Comparison of ENCODE assay signal across 10 cellular contexts in the genomic region with DNA sequence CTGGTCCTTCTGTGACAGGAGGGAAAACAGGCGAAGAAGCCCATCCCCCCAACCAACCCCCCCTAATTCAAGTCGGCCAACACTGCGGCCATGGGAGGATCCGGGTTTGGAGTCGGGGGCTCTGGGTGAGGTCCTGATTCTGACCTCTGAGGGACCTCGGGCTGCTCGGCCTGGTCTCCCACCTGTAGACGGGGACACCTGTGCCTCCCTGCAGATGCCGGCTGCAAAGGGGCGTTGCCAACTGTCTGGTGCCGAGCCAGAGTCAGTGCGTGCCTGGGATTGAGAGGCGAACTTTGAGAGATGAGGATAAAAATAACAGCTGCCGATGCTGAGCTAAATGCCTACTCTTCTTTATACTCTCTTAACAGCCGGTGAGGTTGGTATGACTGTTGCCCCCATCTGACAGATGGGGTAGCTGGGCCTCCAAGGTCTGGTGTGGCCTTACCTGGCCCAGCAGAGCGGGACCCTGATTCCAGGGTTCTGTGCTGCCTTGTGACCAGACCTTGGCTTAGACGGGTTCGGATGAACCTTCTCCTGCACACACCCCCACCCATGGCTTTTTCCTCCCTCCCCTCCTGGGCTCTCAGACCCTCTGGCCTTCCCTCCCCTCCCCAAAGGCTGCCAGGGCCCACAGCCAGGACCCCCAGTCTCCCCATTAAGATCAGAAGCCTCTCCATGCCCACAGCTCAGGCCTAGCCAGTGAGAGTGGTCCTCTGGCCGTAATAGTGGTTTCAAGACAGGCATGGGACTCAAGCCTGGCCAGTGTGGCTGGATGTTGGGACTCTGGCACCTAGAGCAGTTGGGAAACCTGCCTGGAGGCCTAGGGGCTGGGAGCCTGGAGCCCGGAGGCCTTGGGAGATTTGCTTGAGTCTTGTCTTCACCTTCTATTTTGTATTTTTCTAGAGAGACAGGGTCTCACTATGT. TPM values are rescaled to one million over a fixed set of nuclear protein-coding genes. Genes with fewer than 3 reads are reported as not detected.
DNase-seq lines count a peak whose midpoint lies in the region; ATAC-seq, FAIRE-seq and TF ChIP-seq lines count a peak whose summit lies in the region.
"Had no signal": no experiment of that assay in that cellular context is flagged by ENCODE, and none has a peak within 500 bp of the region (broad histone marks: within the 10 kb centered on the region; RNA-seq: fewer than 3 reads in every experiment).

No MANE protein-coding gene starts in this region.

- peak; percentile 18 for DNase-seq in NCI-H2196 (lab: John Stamatoyannopoulos, UW; ENCODE audit: unreplicated experiment)
- no peak for DNase-seq in NCI-H2196 treated with DMSO at 0.1 percent for 48 hours (lab: John Stamatoyannopoulos, UW; ENCODE audit: unreplicated experiment)
- no peak for DNase-seq in astrocyte (ENCODE audit: low read depth)
- DNase-seq in left lung, result peak; percentile 38 to 79
- peak; percentile 38 for DNase-seq in ureter (ENCODE audit: low spot score)
- DNase-seq in GM13977 (ENCODE audit: low spot score), result no peak
- DNase-seq in hippocampal formation (lab: John Stamatoyannopoulos, UW), result no peak

- H3K4me1 Mint-ChIP-seq in astrocyte (ENCODE audit: low read depth, unreplicated experiment), result no peaks in the 10 kb centered on the region

- no peak overlapping the region for H2AFZ ChIP-seq in astrocyte (ENCODE audit: low read depth, low read length)

- no peaks in the 10 kb centered on the region for H4K20me1 ChIP-seq in astrocyte (ENCODE audit: insufficient read depth, low read length)

- H3K36me3 Mint-ChIP-seq in astrocyte (ENCODE audit: low read depth, unreplicated experiment), result no peaks in the 10 kb centered on the region

- H3K9ac ChIP-seq in astrocyte (ENCODE audit: low read length), result no peak overlapping the region

- H3K4me2 ChIP-seq in astrocyte (ENCODE audit: low read length), result peak overlapping the region; percentile 54

- peaks cover 6% of the 10 kb centered on the region for H3K9me3 Mint-ChIP-seq in astrocyte (ENCODE audit: unreplicated experiment)

- H3K27ac ChIP-seq in astrocyte (ENCODE audit: low read depth, low read length) (no peak overlapping the region), left lung (no peak overlapping the region)
- H3K27ac ChIP-seq: SK-N-MC had no signal

- no peaks in the 10 kb centered on the region for H3K36me3 ChIP-seq in astrocyte (ENCODE audit: insufficient read depth, low read length)
- no peaks in the 10 kb centered on the region for H3K36me3 ChIP-seq in left lung

- ATAC-seq in left lung, result peak; percentile 66
- no peak for ATAC-seq in GM21447 (IDR thresholded peaks at IDR 0.05; ENCODE audit: unreplicated experiment)

- in situ Hi-C loops in GM13977 (cut with MboI; ENCODE audit: low pct_unique_long_range_greater_than_20kb, low sequenced_read_pairs, unreplicated experiment), result no loop called here

- H3K9me3 ChIP-seq in astrocyte (ENCODE audit: insufficient read depth, low read depth, low read length), result no peaks in the 10 kb centered on the region
- no peaks in the 10 kb centered on the region for H3K9me3 ChIP-seq in left lung

- H3K4me1 ChIP-seq in astrocyte (ENCODE audit: insufficient read depth, low read length), result no peaks in the 10 kb centered on the region
- H3K4me1 ChIP-seq in left lung, result peaks cover 6 to 9% of the 10 kb centered on the region in 2 donors

- no peak overlapping the region for H3K27ac Mint-ChIP-seq in astrocyte (ENCODE audit: unreplicated experiment)

- H3K27me3 Mint-ChIP-seq in astrocyte (ENCODE audit: low read depth, unreplicated experiment), result peaks cover 24% of the 10 kb centered on the region

- no peaks in the 10 kb centered on the region for H3K79me2 ChIP-seq in astrocyte (ENCODE audit: insufficient read depth, low read length)

- H3K27me3 ChIP-seq in astrocyte (ENCODE audit: insufficient read depth, low read length), result no peaks in the 10 kb centered on the region
- H3K27me3 ChIP-seq in left lung, result peaks cover 0 to 8% of the 10 kb centered on the region in 2 donors

- intact Hi-C loops in left lung (cut with DNase I), result no loop called here

- H3K4me3 ChIP-seq in astrocyte (ENCODE audit: insufficient read depth, low read depth, low read length), result no peak overlapping the region
- H3K4me3 ChIP-seq in left lung, result peak overlapping the region in 1 of 2 donors; percentile 11
- H3K4me3 ChIP-seq: SK-N-MC had no signal

- no peak overlapping the region for H3K4me3 Mint-ChIP-seq in astrocyte (ENCODE audit: unreplicated experiment)

- TF ChIP-seq CTCF in astrocyte (IDR thresholded peaks at IDR 0.05; ENCODE audit: insufficient read depth, low read depth, low read length) (no peak), left lung (IDR thresholded peaks at IDR 0.05) (no peak), GM13977 (IDR thresholded peaks at IDR 0.05; ENCODE audit: extremely low read depth, insufficient read depth, missing control alignments) (no peak)

- no peak for FAIRE-seq in astrocyte (lab: Jason Lieb, UNC)

RNA-seq across cellular contexts. Expression of a gene that starts 41.7 kb away (rescaled TPM):
- total RNA-seq in astrocyte, result 0.19 and 0.30 TPM in 2 replicates
- total RNA-seq in left lung, result not detected
- not detected for total RNA-seq in ureter
- total RNA-seq: dermis microvascular lymphatic vessel endothelial cell had no signal

RNA-seq across cellular contexts. Expression of a gene that starts 54.5 kb away (rescaled TPM):
- 72.6 and 96.0 TPM in 2 replicates for total RNA-seq in astrocyte
- 10 to 100 TPM; 25.9 to 53.8 TPM for total RNA-seq in left lung
- total RNA-seq in ureter, result 7.5 TPM

Comparison
In these comparisons a context has a peak if more than half of its experiments do, and no peak if none do; other contexts are left out.
1. DNase-seq: peak in NCI-H2196 (single experiment), left lung (2 of 2) and ureter (single experiment); none in NCI-H2196 treated with DMSO at 0.1 percent for 48 hours (single experiment), astrocyte (single experiment), GM13977 (single experiment) and hippocampal formation (0 of 2).